ENCODE assay signal across 1 cellular context in the genomic region with DNA sequence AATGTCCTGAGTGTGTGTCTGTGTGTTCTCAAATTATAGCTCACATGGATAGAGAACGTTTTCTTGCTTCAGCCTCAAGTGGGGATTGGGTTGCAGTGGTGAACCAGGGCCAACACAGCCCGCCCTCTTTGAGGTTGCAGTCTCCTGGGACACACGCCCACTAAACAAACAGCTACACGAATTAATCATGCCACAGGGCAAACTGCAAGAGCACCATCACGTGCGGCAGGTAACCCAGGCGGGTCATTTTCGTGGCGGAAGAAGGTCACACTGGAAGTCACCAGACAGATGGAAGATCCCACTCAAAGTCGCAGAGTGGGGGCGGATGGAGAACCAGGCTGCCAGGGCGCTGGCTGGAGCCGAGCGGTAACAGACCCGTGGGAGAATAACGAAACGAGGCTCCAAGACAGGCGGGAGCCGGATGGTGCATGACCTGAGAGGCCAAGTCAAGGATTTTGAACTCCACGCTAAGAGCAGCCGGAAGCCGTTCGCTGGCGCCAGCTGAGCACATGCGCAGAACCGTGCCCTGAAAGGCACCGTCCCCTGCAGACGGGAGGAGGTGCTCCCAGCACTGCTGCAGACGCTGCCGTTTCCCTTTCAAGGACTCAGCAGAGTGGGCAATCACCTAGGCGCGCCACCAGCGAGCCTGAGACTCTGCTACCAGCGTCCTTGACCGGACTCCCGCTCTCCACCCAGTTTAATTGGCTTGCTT.
TF ChIP-seq lines count a peak whose summit lies in the region.

No MANE protein-coding gene starts in this region.

TF ChIP-seq in HEK293, 187 proteins besides CTCF, POLR2A, EP300 and RAD21 (continued from another document and continues in another):
- TF ChIP-seq KLF16 (tag by site-specific recombination; IDR thresholded peaks at IDR 0.05): no peak
- no peak for TF ChIP-seq ZNF112 (tag by site-specific recombination; IDR thresholded peaks at IDR 0.05)
- TF ChIP-seq KLF7 (tag by site-specific recombination; IDR thresholded peaks at IDR 0.05; ENCODE audit: borderline replicate concordance): peak; percentile 98
- TF ChIP-seq, protein P1, sequence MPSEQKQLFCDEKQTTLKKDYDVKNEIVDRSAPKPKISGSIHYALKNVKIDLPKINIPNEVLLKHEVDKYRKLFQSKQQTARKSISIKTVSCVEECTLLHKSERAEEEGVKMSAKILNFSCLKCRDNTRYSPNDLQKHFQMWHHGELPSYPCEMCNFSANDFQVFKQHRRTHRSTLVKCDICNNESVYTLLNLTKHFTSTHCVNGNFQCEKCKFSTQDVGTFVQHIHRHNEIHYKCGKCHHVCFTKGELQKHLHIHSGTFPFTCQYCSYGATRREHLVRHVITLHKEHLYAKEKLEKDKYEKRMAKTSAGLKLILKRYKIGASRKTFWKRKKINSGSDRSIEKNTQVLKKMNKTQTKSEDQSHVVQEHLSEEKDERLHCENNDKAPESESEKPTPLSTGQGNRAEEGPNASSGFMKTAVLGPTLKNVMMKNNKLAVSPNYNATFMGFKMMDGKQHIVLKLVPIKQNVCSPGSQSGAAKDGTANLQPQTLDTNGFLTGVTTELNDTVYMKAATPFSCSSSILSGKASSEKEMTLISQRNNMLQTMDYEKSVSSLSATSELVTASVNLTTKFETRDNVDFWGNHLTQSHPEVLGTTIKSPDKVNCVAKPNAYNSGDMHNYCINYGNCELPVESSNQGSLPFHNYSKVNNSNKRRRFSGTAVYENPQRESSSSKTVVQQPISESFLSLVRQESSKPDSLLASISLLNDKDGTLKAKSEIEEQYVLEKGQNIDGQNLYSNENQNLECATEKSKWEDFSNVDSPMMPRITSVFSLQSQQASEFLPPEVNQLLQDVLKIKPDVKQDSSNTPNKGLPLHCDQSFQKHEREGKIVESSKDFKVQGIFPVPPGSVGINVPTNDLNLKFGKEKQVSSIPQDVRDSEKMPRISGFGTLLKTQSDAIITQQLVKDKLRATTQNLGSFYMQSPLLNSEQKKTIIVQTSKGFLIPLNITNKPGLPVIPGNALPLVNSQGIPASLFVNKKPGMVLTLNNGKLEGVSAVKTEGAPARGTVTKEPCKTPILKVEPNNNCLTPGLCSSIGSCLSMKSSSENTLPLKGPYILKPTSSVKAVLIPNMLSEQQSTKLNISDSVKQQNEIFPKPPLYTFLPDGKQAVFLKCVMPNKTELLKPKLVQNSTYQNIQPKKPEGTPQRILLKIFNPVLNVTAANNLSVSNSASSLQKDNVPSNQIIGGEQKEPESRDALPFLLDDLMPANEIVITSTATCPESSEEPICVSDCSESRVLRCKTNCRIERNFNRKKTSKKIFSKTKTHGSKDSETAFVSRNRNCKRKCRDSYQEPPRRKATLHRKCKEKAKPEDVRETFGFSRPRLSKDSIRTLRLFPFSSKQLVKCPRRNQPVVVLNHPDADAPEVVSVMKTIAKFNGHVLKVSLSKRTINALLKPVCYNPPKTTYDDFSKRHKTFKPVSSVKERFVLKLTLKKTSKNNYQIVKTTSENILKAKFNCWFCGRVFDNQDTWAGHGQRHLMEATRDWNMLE (tag by site-specific recombination; conservative IDR thresholded peaks at IDR 0.05; ENCODE audit: low read depth): peak; percentile 46; the same call in 1 of the 2 replicates
- no peak for TF ChIP-seq ZBTB48 (tag by site-specific recombination; IDR thresholded peaks at IDR 0.05)
- peak; percentile 65 for TF ChIP-seq ZNF366 (tag by site-specific recombination; conservative IDR thresholded peaks at IDR 0.05)
- TF ChIP-seq GLIS2 (tag by site-specific recombination; IDR thresholded peaks at IDR 0.05): peak; percentile 50
- no peak for TF ChIP-seq ZSCAN30 (tag by site-specific recombination; IDR thresholded peaks at IDR 0.05)
- TF ChIP-seq ZBTB21 (tag by site-specific recombination; IDR thresholded peaks at IDR 0.05): no peak
- TF ChIP-seq, protein P2, sequence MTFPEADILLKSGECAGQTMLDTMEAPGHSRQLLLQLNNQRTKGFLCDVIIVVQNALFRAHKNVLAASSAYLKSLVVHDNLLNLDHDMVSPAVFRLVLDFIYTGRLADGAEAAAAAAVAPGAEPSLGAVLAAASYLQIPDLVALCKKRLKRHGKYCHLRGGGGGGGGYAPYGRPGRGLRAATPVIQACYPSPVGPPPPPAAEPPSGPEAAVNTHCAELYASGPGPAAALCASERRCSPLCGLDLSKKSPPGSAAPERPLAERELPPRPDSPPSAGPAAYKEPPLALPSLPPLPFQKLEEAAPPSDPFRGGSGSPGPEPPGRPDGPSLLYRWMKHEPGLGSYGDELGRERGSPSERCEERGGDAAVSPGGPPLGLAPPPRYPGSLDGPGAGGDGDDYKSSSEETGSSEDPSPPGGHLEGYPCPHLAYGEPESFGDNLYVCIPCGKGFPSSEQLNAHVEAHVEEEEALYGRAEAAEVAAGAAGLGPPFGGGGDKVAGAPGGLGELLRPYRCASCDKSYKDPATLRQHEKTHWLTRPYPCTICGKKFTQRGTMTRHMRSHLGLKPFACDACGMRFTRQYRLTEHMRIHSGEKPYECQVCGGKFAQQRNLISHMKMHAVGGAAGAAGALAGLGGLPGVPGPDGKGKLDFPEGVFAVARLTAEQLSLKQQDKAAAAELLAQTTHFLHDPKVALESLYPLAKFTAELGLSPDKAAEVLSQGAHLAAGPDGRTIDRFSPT (tag by site-specific recombination; IDR thresholded peaks at IDR 0.05): peak; percentile 47; the same call in 1 of the 2 replicates
- TF ChIP-seq, protein P3, sequence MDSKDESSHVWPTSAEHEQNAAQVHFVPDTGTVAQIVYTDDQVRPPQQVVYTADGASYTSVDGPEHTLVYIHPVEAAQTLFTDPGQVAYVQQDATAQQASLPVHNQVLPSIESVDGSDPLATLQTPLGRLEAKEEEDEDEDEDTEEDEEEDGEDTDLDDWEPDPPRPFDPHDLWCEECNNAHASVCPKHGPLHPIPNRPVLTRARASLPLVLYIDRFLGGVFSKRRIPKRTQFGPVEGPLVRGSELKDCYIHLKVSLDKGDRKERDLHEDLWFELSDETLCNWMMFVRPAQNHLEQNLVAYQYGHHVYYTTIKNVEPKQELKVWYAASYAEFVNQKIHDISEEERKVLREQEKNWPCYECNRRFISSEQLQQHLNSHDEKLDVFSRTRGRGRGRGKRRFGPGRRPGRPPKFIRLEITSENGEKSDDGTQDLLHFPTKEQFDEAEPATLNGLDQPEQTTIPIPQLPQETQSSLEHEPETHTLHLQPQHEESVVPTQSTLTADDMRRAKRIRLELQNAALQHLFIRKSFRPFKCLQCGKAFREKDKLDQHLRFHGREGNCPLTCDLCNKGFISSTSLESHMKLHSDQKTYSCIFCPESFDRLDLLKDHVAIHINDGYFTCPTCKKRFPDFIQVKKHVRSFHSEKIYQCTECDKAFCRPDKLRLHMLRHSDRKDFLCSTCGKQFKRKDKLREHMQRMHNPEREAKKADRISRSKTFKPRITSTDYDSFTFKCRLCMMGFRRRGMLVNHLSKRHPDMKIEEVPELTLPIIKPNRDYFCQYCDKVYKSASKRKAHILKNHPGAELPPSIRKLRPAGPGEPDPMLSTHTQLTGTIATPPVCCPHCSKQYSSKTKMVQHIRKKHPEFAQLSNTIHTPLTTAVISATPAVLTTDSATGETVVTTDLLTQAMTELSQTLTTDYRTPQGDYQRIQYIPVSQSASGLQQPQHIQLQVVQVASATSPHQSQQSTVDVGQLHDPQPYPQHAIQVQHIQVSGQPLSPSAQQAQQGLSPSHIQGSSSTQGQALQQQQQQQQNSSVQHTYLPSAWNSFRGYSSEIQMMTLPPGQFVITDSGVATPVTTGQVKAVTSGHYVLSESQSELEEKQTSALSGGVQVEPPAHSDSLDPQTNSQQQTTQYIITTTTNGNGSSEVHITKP (tag by site-specific recombination; IDR thresholded peaks at IDR 0.05): peak; percentile 96
- TF ChIP-seq ZNF670 (tag by site-specific recombination; IDR thresholded peaks at IDR 0.05; ENCODE audit: low read depth): no peak
- 0 out of 2 replicates have a peak, but pooled peaks have one; percentile 19 for TF ChIP-seq YY2 (tag by site-specific recombination; IDR thresholded peaks at IDR 0.05)
- TF ChIP-seq ZNF529 (tag by site-specific recombination; IDR thresholded peaks at IDR 0.05; ENCODE audit: insufficient replicate concordance): no peak
- no peak for TF ChIP-seq YY1 (tag by site-specific recombination; IDR thresholded peaks at IDR 0.05)
- TF ChIP-seq, protein P4, sequence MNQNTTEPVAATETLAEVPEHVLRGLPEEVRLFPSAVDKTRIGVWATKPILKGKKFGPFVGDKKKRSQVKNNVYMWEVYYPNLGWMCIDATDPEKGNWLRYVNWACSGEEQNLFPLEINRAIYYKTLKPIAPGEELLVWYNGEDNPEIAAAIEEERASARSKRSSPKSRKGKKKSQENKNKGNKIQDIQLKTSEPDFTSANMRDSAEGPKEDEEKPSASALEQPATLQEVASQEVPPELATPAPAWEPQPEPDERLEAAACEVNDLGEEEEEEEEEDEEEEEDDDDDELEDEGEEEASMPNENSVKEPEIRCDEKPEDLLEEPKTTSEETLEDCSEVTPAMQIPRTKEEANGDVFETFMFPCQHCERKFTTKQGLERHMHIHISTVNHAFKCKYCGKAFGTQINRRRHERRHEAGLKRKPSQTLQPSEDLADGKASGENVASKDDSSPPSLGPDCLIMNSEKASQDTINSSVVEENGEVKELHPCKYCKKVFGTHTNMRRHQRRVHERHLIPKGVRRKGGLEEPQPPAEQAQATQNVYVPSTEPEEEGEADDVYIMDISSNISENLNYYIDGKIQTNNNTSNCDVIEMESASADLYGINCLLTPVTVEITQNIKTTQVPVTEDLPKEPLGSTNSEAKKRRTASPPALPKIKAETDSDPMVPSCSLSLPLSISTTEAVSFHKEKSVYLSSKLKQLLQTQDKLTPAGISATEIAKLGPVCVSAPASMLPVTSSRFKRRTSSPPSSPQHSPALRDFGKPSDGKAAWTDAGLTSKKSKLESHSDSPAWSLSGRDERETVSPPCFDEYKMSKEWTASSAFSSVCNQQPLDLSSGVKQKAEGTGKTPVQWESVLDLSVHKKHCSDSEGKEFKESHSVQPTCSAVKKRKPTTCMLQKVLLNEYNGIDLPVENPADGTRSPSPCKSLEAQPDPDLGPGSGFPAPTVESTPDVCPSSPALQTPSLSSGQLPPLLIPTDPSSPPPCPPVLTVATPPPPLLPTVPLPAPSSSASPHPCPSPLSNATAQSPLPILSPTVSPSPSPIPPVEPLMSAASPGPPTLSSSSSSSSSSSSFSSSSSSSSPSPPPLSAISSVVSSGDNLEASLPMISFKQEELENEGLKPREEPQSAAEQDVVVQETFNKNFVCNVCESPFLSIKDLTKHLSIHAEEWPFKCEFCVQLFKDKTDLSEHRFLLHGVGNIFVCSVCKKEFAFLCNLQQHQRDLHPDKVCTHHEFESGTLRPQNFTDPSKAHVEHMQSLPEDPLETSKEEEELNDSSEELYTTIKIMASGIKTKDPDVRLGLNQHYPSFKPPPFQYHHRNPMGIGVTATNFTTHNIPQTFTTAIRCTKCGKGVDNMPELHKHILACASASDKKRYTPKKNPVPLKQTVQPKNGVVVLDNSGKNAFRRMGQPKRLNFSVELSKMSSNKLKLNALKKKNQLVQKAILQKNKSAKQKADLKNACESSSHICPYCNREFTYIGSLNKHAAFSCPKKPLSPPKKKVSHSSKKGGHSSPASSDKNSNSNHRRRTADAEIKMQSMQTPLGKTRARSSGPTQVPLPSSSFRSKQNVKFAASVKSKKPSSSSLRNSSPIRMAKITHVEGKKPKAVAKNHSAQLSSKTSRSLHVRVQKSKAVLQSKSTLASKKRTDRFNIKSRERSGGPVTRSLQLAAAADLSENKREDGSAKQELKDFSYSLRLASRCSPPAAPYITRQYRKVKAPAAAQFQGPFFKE (tag by site-specific recombination; IDR thresholded peaks at IDR 0.05; ENCODE audit: borderline replicate concordance): no peak
- TF ChIP-seq ZNF121 (tag by site-specific recombination; IDR thresholded peaks at IDR 0.05): no peak
- no peak for TF ChIP-seq ZNF664 (tag by site-specific recombination; IDR thresholded peaks at IDR 0.05)
- TF ChIP-seq ZNF416 (tag by site-specific recombination; IDR thresholded peaks at IDR 0.05): no peak
- TF ChIP-seq ZNF48 (tag by site-specific recombination; IDR thresholded peaks at IDR 0.05): no peak
- no peak for TF ChIP-seq ZNF350 (tag by site-specific recombination; IDR thresholded peaks at IDR 0.05)
- TF ChIP-seq ZSCAN16 (tag by site-specific recombination; IDR thresholded peaks at IDR 0.05): no peak
- TF ChIP-seq, protein P5, sequence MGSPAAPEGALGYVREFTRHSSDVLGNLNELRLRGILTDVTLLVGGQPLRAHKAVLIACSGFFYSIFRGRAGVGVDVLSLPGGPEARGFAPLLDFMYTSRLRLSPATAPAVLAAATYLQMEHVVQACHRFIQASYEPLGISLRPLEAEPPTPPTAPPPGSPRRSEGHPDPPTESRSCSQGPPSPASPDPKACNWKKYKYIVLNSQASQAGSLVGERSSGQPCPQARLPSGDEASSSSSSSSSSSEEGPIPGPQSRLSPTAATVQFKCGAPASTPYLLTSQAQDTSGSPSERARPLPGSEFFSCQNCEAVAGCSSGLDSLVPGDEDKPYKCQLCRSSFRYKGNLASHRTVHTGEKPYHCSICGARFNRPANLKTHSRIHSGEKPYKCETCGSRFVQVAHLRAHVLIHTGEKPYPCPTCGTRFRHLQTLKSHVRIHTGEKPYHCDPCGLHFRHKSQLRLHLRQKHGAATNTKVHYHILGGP (tag by site-specific recombination; IDR thresholded peaks at IDR 0.05): no peak
- no peak for TF ChIP-seq ZNF37A (tag by site-specific recombination; IDR thresholded peaks at IDR 0.05)
- no peak for TF ChIP-seq ZNF426 (tag by site-specific recombination; IDR thresholded peaks at IDR 0.05)
- TF ChIP-seq, protein P6, sequence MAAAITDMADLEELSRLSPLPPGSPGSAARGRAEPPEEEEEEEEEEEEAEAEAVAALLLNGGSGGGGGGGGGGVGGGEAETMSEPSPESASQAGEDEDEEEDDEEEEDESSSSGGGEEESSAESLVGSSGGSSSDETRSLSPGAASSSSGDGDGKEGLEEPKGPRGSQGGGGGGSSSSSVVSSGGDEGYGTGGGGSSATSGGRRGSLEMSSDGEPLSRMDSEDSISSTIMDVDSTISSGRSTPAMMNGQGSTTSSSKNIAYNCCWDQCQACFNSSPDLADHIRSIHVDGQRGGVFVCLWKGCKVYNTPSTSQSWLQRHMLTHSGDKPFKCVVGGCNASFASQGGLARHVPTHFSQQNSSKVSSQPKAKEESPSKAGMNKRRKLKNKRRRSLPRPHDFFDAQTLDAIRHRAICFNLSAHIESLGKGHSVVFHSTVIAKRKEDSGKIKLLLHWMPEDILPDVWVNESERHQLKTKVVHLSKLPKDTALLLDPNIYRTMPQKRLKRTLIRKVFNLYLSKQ (tag by site-specific recombination; IDR thresholded peaks at IDR 0.05; ENCODE audit: borderline replicate concordance): no peak
- no peak for TF ChIP-seq ZNF221 (tag by site-specific recombination; IDR thresholded peaks at IDR 0.05; ENCODE audit: borderline replicate concordance)
- no peak for TF ChIP-seq ZNF157 (tag by site-specific recombination; IDR thresholded peaks at IDR 0.05)
- no peak for TF ChIP-seq ZNF174 (tag by site-specific recombination; IDR thresholded peaks at IDR 0.05)
- TF ChIP-seq ZNF76 (tag by site-specific recombination; IDR thresholded peaks at IDR 0.05; ENCODE audit: borderline replicate concordance, low read depth): no peak
- no peak for TF ChIP-seq ZNF654 (tag by site-specific recombination; IDR thresholded peaks at IDR 0.05; ENCODE audit: low read depth)
- TF ChIP-seq, protein P7, sequence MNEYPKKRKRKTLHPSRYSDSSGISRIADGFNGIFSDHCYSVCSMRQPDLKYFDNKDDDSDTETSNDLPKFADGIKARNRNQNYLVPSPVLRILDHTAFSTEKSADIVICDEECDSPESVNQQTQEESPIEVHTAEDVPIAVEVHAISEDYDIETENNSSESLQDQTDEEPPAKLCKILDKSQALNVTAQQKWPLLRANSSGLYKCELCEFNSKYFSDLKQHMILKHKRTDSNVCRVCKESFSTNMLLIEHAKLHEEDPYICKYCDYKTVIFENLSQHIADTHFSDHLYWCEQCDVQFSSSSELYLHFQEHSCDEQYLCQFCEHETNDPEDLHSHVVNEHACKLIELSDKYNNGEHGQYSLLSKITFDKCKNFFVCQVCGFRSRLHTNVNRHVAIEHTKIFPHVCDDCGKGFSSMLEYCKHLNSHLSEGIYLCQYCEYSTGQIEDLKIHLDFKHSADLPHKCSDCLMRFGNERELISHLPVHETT (tag by site-specific recombination; IDR thresholded peaks at IDR 0.05): no peak
- no peak for TF ChIP-seq ZNF624 (tag by site-specific recombination; IDR thresholded peaks at IDR 0.05)
- no peak for TF ChIP-seq ZNF423 (tag by site-specific recombination; IDR thresholded peaks at IDR 0.05)
